1 cellular context compared by ENCODE assay signal in genomic region chr4:105059337-105059736, GRCh38.
TF ChIP-seq lines count a peak whose summit lies in the region.

No MANE protein-coding gene starts in this region.

TF ChIP-seq in GM12878, 131 proteins besides CTCF, POLR2A, EP300 and RAD21 (continued from another document and continues in another):
- TF ChIP-seq ZBTB4 (CRISPR knock-in tag; IDR thresholded peaks at IDR 0.05) (no peak), POLR2AphosphoS5 (IDR thresholded peaks at IDR 0.05; ENCODE audit: low read length) (no peak), GATAD2B (conservative IDR thresholded peaks at IDR 0.05; ENCODE audit: low read depth) (0 out of 2 replicates have a peak, but pooled peaks have one; percentile 35), PML (IDR thresholded peaks at IDR 0.05; ENCODE audit: low read length) (0 out of 2 replicates have a peak, but pooled peaks have one; percentile 29), NKRF (conservative IDR thresholded peaks at IDR 0.05) (no peak), BHLHE40 (IDR thresholded peaks at IDR 0.05; ENCODE audit: borderline replicate concordance in 1 of 2, low read depth in 2 of 2, low read length in 1 of 2) (peak in 1 of 2 experiments; percentile 55; a peak in 2 of 4 replicates), REST (IDR thresholded peaks at IDR 0.05; ENCODE audit: low read depth, low read length) (no peak), BRCA1 (IDR thresholded peaks at IDR 0.05; ENCODE audit: low read depth, low read length) (no peak), CEBPZ (IDR thresholded peaks at IDR 0.05; ENCODE audit: low read depth, low read length) (no peak), KLF5 (IDR thresholded peaks at IDR 0.05; ENCODE audit: partially characterized antibody) (no peak), SP1 (IDR thresholded peaks at IDR 0.05; ENCODE audit: low read depth, low read length) (peak; percentile 14), ESRRA (IDR thresholded peaks at IDR 0.05; ENCODE audit: low read length) (no peak), RCOR1 (conservative IDR thresholded peaks at IDR 0.05; ENCODE audit: low read depth, low read length) (no peak), ZBTB11 (CRISPR knock-in tag; IDR thresholded peaks at IDR 0.05) (no peak), CREB1 (IDR thresholded peaks at IDR 0.05; ENCODE audit: low read depth) (peak; percentile 55; the same call in 1 of the 2 replicates), SMARCA5 (IDR thresholded peaks at IDR 0.05) (no peak), USF1 (IDR thresholded peaks at IDR 0.05; ENCODE audit: borderline replicate concordance, extremely low read length, insufficient read depth, low read depth, low read length) (no peak), ZNF592 (IDR thresholded peaks at IDR 0.05) (no peak), EED (IDR thresholded peaks at IDR 0.05; ENCODE audit: low read depth) (peak; percentile 98), ZNF207 (IDR thresholded peaks at IDR 0.05; ENCODE audit: borderline replicate concordance) (no peak), EZH2 (IDR thresholded peaks at IDR 0.05; ENCODE audit: borderline replicate concordance, control insufficient read depth, low read depth, low read length) (0 out of 2 replicates have a peak, but pooled peaks have one; percentile 50), NBN (IDR thresholded peaks at IDR 0.05) (no peak), ZNF274 (IDR thresholded peaks at IDR 0.05; ENCODE audit: insufficient read depth, insufficient read length) (no peak), ZBTB40 (IDR thresholded peaks at IDR 0.05; ENCODE audit: borderline replicate concordance) (no peak), NR2C2 (IDR thresholded peaks at IDR 0.05; ENCODE audit: borderline replicate concordance, control insufficient read depth, insufficient read length, low read depth) (no peak), CEBPB (IDR thresholded peaks at IDR 0.05; ENCODE audit: borderline replicate concordance in 1 of 2, low read depth in 2 of 2, low read length in 2 of 2) (0 out of 4 replicates have a peak, but pooled peaks of 1 of the 2 experiments have one; percentile 44)
